In genomic region chr21:33968998-33969353, GRCh38 we compare ENCODE assay signal across 12 cellular contexts. TPM values are rescaled to one million over a fixed set of nuclear protein-coding genes. Genes with fewer than 3 reads are reported as not detected.
DNase-seq lines count a peak whose midpoint lies in the region; ATAC-seq, FAIRE-seq and TF ChIP-seq lines count a peak whose summit lies in the region.
"Had no signal": no experiment of that assay in that cellular context is flagged by ENCODE, and none has a peak within 500 bp of the region (broad histone marks: within the 10 kb centered on the region; RNA-seq: fewer than 3 reads in every experiment).

No MANE protein-coding gene starts in this region.

- no peak for TF ChIP-seq POLR2A in IMR-90 (IDR thresholded peaks at IDR 0.05; ENCODE audit: low read depth, low read length)
- no peak for TF ChIP-seq POLR2A in K562 (conservative IDR thresholded peaks at IDR 0.05)

- H3K4me3 ChIP-seq in IMR-90 (ENCODE audit: insufficient read depth, low read depth, low read length) (no peak overlapping the region), K562 (no peak overlapping the region), hepatocyte (no peak overlapping the region), thoracic aorta (peak overlapping the region; percentile 15)
- H3K4me3 ChIP-seq: sigmoid colon had no signal

- dilution Hi-C loops in IMR-90 (cut with HindIII; ENCODE audit: low sequenced_read_pairs, unreplicated experiment) = no loop called here

- peak overlapping the region; percentile 64 for H3K4ac ChIP-seq in IMR-90 (ENCODE audit: low read depth, low read length)

- H3K36me3 ChIP-seq in IMR-90 (ENCODE audit: control insufficient read depth, insufficient read depth, low read length) (no peaks in the 10 kb centered on the region), K562 (ENCODE audit: control insufficient read depth, insufficient read depth, low read length) (no peaks in the 10 kb centered on the region), hepatocyte (replicated peaks; ENCODE audit: insufficient read depth, low read depth) (no peaks in the 10 kb centered on the region), thoracic aorta (no peaks in the 10 kb centered on the region)
- H3K36me3 ChIP-seq: sigmoid colon had no signal

- no peak for TF ChIP-seq RAD21 in IMR-90 (IDR thresholded peaks at IDR 0.05; ENCODE audit: low read length)
- no peak for TF ChIP-seq RAD21 in K562 (CRISPR knock-in tag; conservative IDR thresholded peaks at IDR 0.05 in 1 of 2, IDR thresholded peaks at IDR 0.05 in 1 of 2)

- no peak overlapping the region for H3K27ac ChIP-seq in IMR-90 (ENCODE audit: insufficient read depth, low read length)
- H3K27ac ChIP-seq in K562 (ENCODE audit: extremely low read depth, low read depth, low read length) = no peak overlapping the region
- peak overlapping the region; percentile 57 for H3K27ac ChIP-seq in hepatocyte
- H3K27ac ChIP-seq in thoracic aorta = peak overlapping the region; percentile 76 to 78

- no peak for TF ChIP-seq EP300 in K562 (IDR thresholded peaks at IDR 0.05; ENCODE audit: low read length)

- peak overlapping the region; percentile 7; the same call in 1 of the 2 replicates for H3K56ac ChIP-seq in IMR-90 (ENCODE audit: extremely low read depth, insufficient read depth, low read length)

- in situ Hi-C loops in IMR-90 (cut with MboI; ENCODE audit: low sequenced_read_pairs) = no loop called here
- in situ Hi-C loops in K562 (cut with MboI) = no loop called here

- TF ChIP-seq CTCF in IMR-90 (conservative IDR thresholded peaks at IDR 0.05; ENCODE audit: low read depth, low read length) (no peak), K562 (IDR thresholded peaks at IDR 0.05 in 2 of 3, conservative IDR thresholded peaks at IDR 0.05 in 1 of 3; ENCODE audit: insufficient read depth in 2 of 3, low read depth in 1 of 3, low read length in 3 of 3) (no peak), hepatocyte (IDR thresholded peaks at IDR 0.05; ENCODE audit: poor library complexity) (no peak), thoracic aorta (IDR thresholded peaks at IDR 0.05) (no peak)

- BruUV-seq in IMR-90 (replicated peaks; lab: Mats Ljungman, UMichigan) (no TSS peak), K562 (replicated peaks; lab: Mats Ljungman, UMichigan) (no TSS peak)

- no peaks in the 10 kb centered on the region for H3K9me3 ChIP-seq in IMR-90 (ENCODE audit: control insufficient read depth, insufficient read depth, low read length)
- no peaks in the 10 kb centered on the region for H3K9me3 ChIP-seq in K562 (replicated peaks; ENCODE audit: control insufficient read depth, insufficient read depth, low read depth, low read length)
- H3K9me3 ChIP-seq in hepatocyte (ENCODE audit: low read depth) = no peaks in the 10 kb centered on the region
- no peaks in the 10 kb centered on the region for H3K9me3 ChIP-seq in thoracic aorta
- H3K9me3 ChIP-seq: sigmoid colon had no signal

- WGBS in IMR-90 (ENCODE audit: extremely low coverage in 2 of 2, insufficient read length in 1 of 2), 2 experiments = 30% methylated on average over 2 of the region's 4 CpGs; no CpG with 5 or more reads in 1 of the 2 experiments
- 84% methylated on average over 4 of the region's 4 CpGs for WGBS in K562 (ENCODE audit: insufficient coverage, low coverage, missing lambda C conversion rate)
- 75% methylated on average over 4 of the region's 4 CpGs for WGBS in hepatocyte (ENCODE audit: low lambda C conversion rate, missing lambda C conversion rate)

- H3K4me1 ChIP-seq in IMR-90 (ENCODE audit: control insufficient read depth, insufficient read depth, low read length) (peaks cover 16% of the 10 kb centered on the region; the same call in 1 of the 2 replicates), K562 (replicated peaks in 1 of 2; ENCODE audit: control insufficient read depth in 2 of 2, insufficient read depth in 2 of 2, low read length in 2 of 2) (peaks cover 0 to 47% of the 10 kb centered on the region in 2 experiments; a peak in 4 of 5 replicates), hepatocyte (ENCODE audit: insufficient read depth) (peaks cover 39% of the 10 kb centered on the region), thoracic aorta (ENCODE audit: control insufficient read depth in 1 of 2, low read depth in 2 of 2) (peaks cover 15 to 34% of the 10 kb centered on the region in 2 donors)
- H3K4me1 ChIP-seq: sigmoid colon had no signal

- H2BK15ac ChIP-seq in IMR-90 (ENCODE audit: low read depth, low read length) = peak overlapping the region; percentile 94; the same call in 1 of the 3 replicates

- no peaks in the 10 kb centered on the region; a peak in 1 of 4 replicates for H3K79me1 ChIP-seq in IMR-90 (ENCODE audit: low read depth in 1 of 2, low read length in 2 of 2)

- no peak overlapping the region for H3K23ac ChIP-seq in IMR-90 (ENCODE audit: low read depth, low read length)

- H3K79me2 ChIP-seq in K562 (ENCODE audit: control insufficient read depth, insufficient read depth, low read length) (no peaks in the 10 kb centered on the region), hepatocyte (no peaks in the 10 kb centered on the region)

- peak overlapping the region; percentile 49 for H4K91ac ChIP-seq in IMR-90 (ENCODE audit: insufficient read depth, low read depth, low read length)

- peak overlapping the region; percentile 95 for H2BK5ac ChIP-seq in IMR-90 (ENCODE audit: low read depth, low read length, poor library complexity, severe bottlenecking)

- H4K20me1 ChIP-seq in IMR-90 (ENCODE audit: insufficient read depth, low read length) (no peaks in the 10 kb centered on the region), K562 (replicated peaks; ENCODE audit: control insufficient read depth, insufficient read depth, low read length) (no peaks in the 10 kb centered on the region), hepatocyte (ENCODE audit: insufficient read depth, poor library complexity, severe bottlenecking) (no peaks in the 10 kb centered on the region)

- ATAC-seq in IMR-90 (ENCODE audit: low read depth) (peak; percentile 4), K562 (no peak), thoracic aorta (ENCODE audit: insufficient number of reproducible peaks, low FRiP score, low read depth) (peak; percentile 37), HG03432 (IDR thresholded peaks at IDR 0.05; ENCODE audit: unreplicated experiment) (no peak)
- ATAC-seq: naive thymus-derived CD4-positive, alpha-beta T cell had no signal

- H2AK9ac ChIP-seq in IMR-90 (replicated peaks; ENCODE audit: low read depth, low read length, poor library complexity) = no peak overlapping the region

- H3K4me2 ChIP-seq in IMR-90 (ENCODE audit: low read depth, low read length) = peak overlapping the region; percentile 19; the same call in 1 of the 2 replicates
- no peak overlapping the region for H3K4me2 ChIP-seq in K562 (ENCODE audit: insufficient read depth, low read length)
- peak overlapping the region; percentile 6 for H3K4me2 ChIP-seq in hepatocyte

- peak overlapping the region; percentile 83 for H3K14ac ChIP-seq in IMR-90 (replicated peaks; ENCODE audit: low read depth, low read length)

- POLR2A ChIA-PET in IMR-90 (lab: Charles Lee; ENCODE audit: unreplicated experiment) = no interaction called here
- POLR2A ChIA-PET in K562 (lab: Yijun Ruan, JAX) = interaction anchor here (0.9 to 1.7 kb wide), 6 partner anchors 8 to 45 kb away, joined by 3 to 8 read pairs (median 4); no protein-coding TSS in a partner anchor

- intact Hi-C loops in IMR-90 (cut with micrococcal nuclease) (no loop called here), K562 (cut with micrococcal nuclease) (no loop called here)

- H2AK5ac ChIP-seq in IMR-90 (ENCODE audit: low read depth, low read length) = peak overlapping the region; percentile 89; the same call in 1 of the 2 replicates

- H3K9me2 ChIP-seq in hepatocyte (replicated peaks; ENCODE audit: insufficient read depth) = no peaks in the 10 kb centered on the region

- DNase-seq in IMR-90 (peak; percentile 11), K562 (ENCODE audit: extremely low read depth in 1 of 4, low spot score in 3 of 4) (no peak), hepatocyte (ENCODE audit: low spot score) (no peak), thoracic aorta (ENCODE audit: low spot score) (no peak), DMS53 treated with DMSO at 0.1 percent for 48 hours (lab: John Stamatoyannopoulos, UW; ENCODE audit: unreplicated experiment) (no peak)
- DNase-seq in activated CD4-positive, alpha-beta T cell treated with anti-CD3 and anti-CD28 coated beads for 48 hours = no peak
- DNase-seq: cortex of kidney, islet precursor cell, sigmoid colon had no signal

- H3K9me1 ChIP-seq in IMR-90 (ENCODE audit: insufficient read depth, low read length) = peaks cover 18% of the 10 kb centered on the region
- no peaks in the 10 kb centered on the region for H3K9me1 ChIP-seq in K562 (ENCODE audit: control insufficient read depth, insufficient read depth, low read length)

- H2AFZ ChIP-seq in IMR-90 (replicated peaks; ENCODE audit: low read length, poor library complexity) (peak overlapping the region; percentile 2), K562 (ENCODE audit: low read depth, low read length) (peak overlapping the region; percentile 83), hepatocyte (no peak overlapping the region)

- no peaks in the 10 kb centered on the region for H3K27me3 ChIP-seq in IMR-90 (ENCODE audit: control insufficient read depth, insufficient read depth, low read length)
- H3K27me3 ChIP-seq in K562 (ENCODE audit: control insufficient read depth in 2 of 2, insufficient read depth in 2 of 2, low read length in 2 of 2) = no peaks in the 10 kb centered on the region
- no peaks in the 10 kb centered on the region for H3K27me3 ChIP-seq in hepatocyte
- no peaks in the 10 kb centered on the region for H3K27me3 ChIP-seq in thoracic aorta (replicated peaks; ENCODE audit: insufficient read depth)
- H3K27me3 ChIP-seq: sigmoid colon had no signal

- H3K9ac ChIP-seq in IMR-90 (ENCODE audit: low read depth, low read length) (no peak overlapping the region), K562 (ENCODE audit: insufficient read depth in 1 of 2, low read depth in 2 of 2, low read length in 2 of 2) (no peak overlapping the region)

- CTCF ChIA-PET in IMR-90 (lab: Yijun Ruan, JAX) = interaction anchor here (1.2 kb wide), 1 partner anchor 9 kb away, joined by 3 read pairs; no protein-coding TSS in a partner anchor
- CTCF ChIA-PET in K562 (lab: Yijun Ruan, JAX; ENCODE audit: low intra/inter-chr PET ratio) = no interaction called here

- H2BK120ac ChIP-seq in IMR-90 (ENCODE audit: low read depth, low read length) = peak overlapping the region; percentile 70; the same call in 1 of the 2 replicates

- FAIRE-seq in K562 (lab: Jason Lieb, UNC) = no peak
- FAIRE-seq: HTR-8/SVneo had no signal

- H3K18ac ChIP-seq in IMR-90 (ENCODE audit: low read depth, low read length) = peak overlapping the region; percentile 69; the same call in 1 of the 2 replicates

- H2BK20ac ChIP-seq in IMR-90 (ENCODE audit: low read depth, low read length) = peak overlapping the region; percentile 79

- H4K8ac ChIP-seq in IMR-90 (ENCODE audit: low read depth in 2 of 2, low read length in 2 of 2) = peak overlapping the region; percentile 47 to 83

- H4K5ac ChIP-seq in IMR-90 (ENCODE audit: low read depth, low read length) = peak overlapping the region; percentile 70; the same call in 1 of the 2 replicates

RNA-seq across cellular contexts. Expression of gene ATP5PO, which starts 53.4 kb away (rescaled TPM):
- total RNA-seq in IMR-90 (2012; rRNA removed) (154 and 237 TPM in 2 replicates), K562 (2014; rRNA removed) (331 and 367 TPM in 2 replicates), K562 (2014; rRNA removed; fragmentation: Illumina TruSeq; extraction: Trizol) (629 and 685 TPM in 2 replicates), K562 (2015; rRNA removed; fragmentation: Illumina TruSeq; extraction: Trizol) (525 and 540 TPM in 2 replicates), K562 (2021) (509 and 580 TPM in 2 replicates), hepatocyte (208 and 215 TPM in 2 replicates), thoracic aorta (100 to 1,000 TPM in 1 of 2 donors, 10 to 100 TPM in 1; 97.0 to 130 TPM)
- polyA plus RNA-seq in IMR-90 (2012; rRNA removed) (220 and 250 TPM in 2 replicates), K562 (2011; rRNA removed) (907 and 1,058 TPM in 2 replicates), K562 (2014; fragmentation: Illumina TruSeq; extraction: Trizol) (919 and 926 TPM in 2 replicates), K562 (2014; fragmentation: Nextera tagmentation; extraction: Ambion mirVana) (1,000 to 10,000 TPM; 2,628 to 2,722 TPM), K562 (2014; rRNA removed) (749 and 808 TPM in 2 replicates), hepatocyte (311 and 354 TPM in 2 replicates)
- polyA plus RNA-seq in IMR-90 (2012; cell fraction: cytosol; rRNA removed) = 150 and 346 TPM in 2 replicates
- 33.0 and 110 TPM in 2 replicates for polyA plus RNA-seq in IMR-90 (2012; cell fraction: nucleus; rRNA removed; ENCODE audit: low replicate concordance)
- total RNA-seq in K562 (2011; cell fraction: chromatin; rRNA removed; ENCODE audit: low replicate concordance) = 87.2 and 88.1 TPM in 2 replicates
- total RNA-seq in K562 (2011; cell fraction: nucleolus; rRNA removed) = 116 and 117 TPM in 2 replicates
- 142 and 177 TPM in 2 replicates for total RNA-seq in K562 (2011; cell fraction: nucleoplasm; rRNA removed)
- 395 and 662 TPM in 2 replicates for polyA plus RNA-seq in K562 (2011; cell fraction: cytosol; rRNA removed)
- 197 and 359 TPM in 2 replicates for polyA plus RNA-seq in K562 (2011; cell fraction: nucleus; rRNA removed)
- 622 and 679 TPM in 2 replicates for polyA plus RNA-seq in K562 (2012)
- polyA minus RNA-seq in K562 (2011; rRNA and poly(A)+ RNA removed) = 421 and 488 TPM in 2 replicates
- polyA minus RNA-seq in K562 (2011; cell fraction: cytosol; rRNA and poly(A)+ RNA removed) = 112 and 139 TPM in 2 replicates
- 67.7 and 113 TPM in 2 replicates for polyA minus RNA-seq in K562 (2011; cell fraction: nucleus; rRNA and poly(A)+ RNA removed)

Comparison
In these comparisons a context has a peak if more than half of its experiments do, and no peak if none do; other contexts are left out.
1. ATAC-seq: peak in IMR-90 (single experiment) and thoracic aorta (single experiment); none in K562 (single experiment) and HG03432 (single experiment).
2. H3K27ac ChIP-seq: peak in hepatocyte (single experiment) and thoracic aorta (2 of 2); none in IMR-90 (single experiment) and K562 (single experiment).